In the genomic region with DNA sequence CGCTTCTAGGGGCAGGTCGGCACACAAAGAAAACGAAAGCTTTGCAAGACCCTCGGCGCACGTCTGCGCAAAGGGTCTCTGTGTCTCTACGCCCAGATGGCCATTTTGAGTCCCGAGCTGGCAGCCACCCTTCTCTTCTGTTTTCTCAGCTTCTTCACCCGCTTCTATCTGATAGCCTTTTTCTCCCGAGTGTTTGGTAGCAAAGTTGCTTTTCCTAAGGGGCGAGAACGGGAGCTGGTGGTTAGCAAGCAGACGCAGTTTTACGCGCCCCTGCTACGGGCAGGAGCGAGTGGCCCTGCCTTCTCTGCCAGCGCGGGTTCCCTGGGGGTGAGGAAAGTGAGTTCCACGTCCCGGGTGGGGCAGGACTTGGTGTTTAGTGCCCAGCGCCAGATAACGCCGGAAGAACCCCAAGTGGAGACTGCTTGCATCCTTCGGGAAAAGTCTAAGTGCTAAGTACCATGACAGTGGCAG, we compare ENCODE assay signal across 8 cellular contexts. TPM values are rescaled to one million over a fixed set of nuclear protein-coding genes. Genes with fewer than 3 reads are reported as not detected.
DNase-seq lines count a peak whose midpoint lies in the region; ATAC-seq and TF ChIP-seq lines count a peak whose summit lies in the region.

No MANE protein-coding gene starts in this region.

- TF ChIP-seq CTCF in DND-41 (IDR thresholded peaks at IDR 0.05; ENCODE audit: borderline replicate concordance, extremely low read depth, low read length, poor library complexity, severe bottlenecking) (no peak), glutamatergic neuron (IDR thresholded peaks at IDR 0.05; ENCODE audit: partially characterized antibody, unreplicated experiment) (no peak), retinal pigment epithelial cell (conservative IDR thresholded peaks at IDR 0.05; ENCODE audit: low read depth, low read length) (no peak)

- peak overlapping the region; percentile 74 for H3K4me3 Mint-ChIP-seq in glutamatergic neuron (ENCODE audit: unreplicated experiment)

- peaks cover 32% of the 10 kb centered on the region for H3K4me1 ChIP-seq in DND-41 (ENCODE audit: insufficient read depth, low read length)

- H3K36me3 ChIP-seq in DND-41 (ENCODE audit: insufficient read depth, low read length): no peaks in the 10 kb centered on the region; the same call in 1 of the 2 replicates

- no peaks in the 10 kb centered on the region for H3K36me3 Mint-ChIP-seq in glutamatergic neuron (ENCODE audit: unreplicated experiment)

- H3K9me3 Mint-ChIP-seq in glutamatergic neuron (ENCODE audit: unreplicated experiment): peaks cover 5% of the 10 kb centered on the region

- peaks cover 9% of the 10 kb centered on the region; the same call in 1 of the 2 replicates for H4K20me1 ChIP-seq in DND-41 (ENCODE audit: insufficient read depth, low read length)

- H2AFZ ChIP-seq in DND-41 (ENCODE audit: low read depth, low read length): peak overlapping the region; percentile 86

- H3K9me3 ChIP-seq in DND-41 (ENCODE audit: insufficient read depth, low read length, severe bottlenecking): no peaks in the 10 kb centered on the region

- peaks cover 20% of the 10 kb centered on the region for H3K79me2 ChIP-seq in DND-41 (ENCODE audit: insufficient read depth, low read length)

- peaks cover 4% of the 10 kb centered on the region for H3K27me3 Mint-ChIP-seq in glutamatergic neuron (ENCODE audit: unreplicated experiment)

- peak overlapping the region; percentile 62 for H3K4me2 ChIP-seq in DND-41 (ENCODE audit: insufficient read depth, low read length)

- H3K9ac ChIP-seq in DND-41 (ENCODE audit: low read depth, low read length): peak overlapping the region; percentile 57

- H3K27ac ChIP-seq in DND-41 (ENCODE audit: low read length): peak overlapping the region; percentile 73

- H3K27me3 ChIP-seq in DND-41 (ENCODE audit: insufficient read depth, low read length, poor library complexity): no peaks in the 10 kb centered on the region

- DNase-seq in DND-41 (peak; percentile 58), LoVo (ENCODE audit: low spot score) (peak; percentile 46), glutamatergic neuron (peak; percentile 49), retinal pigment epithelial cell (ENCODE audit: low read depth) (no peak), DMS153 (lab: John Stamatoyannopoulos, UW) (no peak), GF-D8 (lab: John Stamatoyannopoulos, UW) (no peak)
- DNase-seq in activated CD8-positive, alpha-beta memory T cell treated with anti-CD3 and anti-CD28 coated beads, Interleukin-2, amount 50 U/mL, for 48 hours: peak; percentile 64

- no peak for ATAC-seq in DND-41 (ENCODE audit: insufficient read depth, low read depth)
- ATAC-seq in GM18861 (IDR thresholded peaks at IDR 0.05; ENCODE audit: unreplicated experiment): no peak

- peak overlapping the region; percentile 95 for H3K27ac Mint-ChIP-seq in glutamatergic neuron (ENCODE audit: unreplicated experiment)

- peaks cover 16% of the 10 kb centered on the region for H3K4me1 Mint-ChIP-seq in glutamatergic neuron (ENCODE audit: low read depth, unreplicated experiment)

- H3K4me3 ChIP-seq in DND-41 (ENCODE audit: low read depth in 1 of 2, low read length in 2 of 2): peak overlapping the region; percentile 26 to 58; a peak in 3 of 4 replicates
- H3K4me3 ChIP-seq in retinal pigment epithelial cell (ENCODE audit: low read length): peak overlapping the region; percentile 61

RNA-seq across cellular contexts. Expression of a gene that starts 2.9 kb away (rescaled TPM):
- 25.8 TPM for total RNA-seq in glutamatergic neuron (ENCODE audit: unreplicated experiment)

RNA-seq across cellular contexts. Expression of a gene that starts 8.7 kb away (rescaled TPM):
- total RNA-seq in glutamatergic neuron (ENCODE audit: unreplicated experiment): not detected

Comparison
In these comparisons a context has a peak if more than half of its experiments do, and no peak if none do; other contexts are left out.
1. DNase-seq: peak in DND-41 (single experiment), LoVo (single experiment), activated CD8-positive, alpha-beta memory T cell treated with anti-CD3 and anti-CD28 coated beads, Interleukin-2, amount 50 U/mL, for 48 hours (single experiment) and glutamatergic neuron (single experiment); none in retinal pigment epithelial cell (single experiment), DMS153 (single experiment) and GF-D8 (single experiment).